Comparison of ENCODE assay signal across 24 cellular contexts in genomic region chr3:138314751-138315150, GRCh38. TPM values are rescaled to one million over a fixed set of nuclear protein-coding genes. Genes with fewer than 3 reads are reported as not detected.
"Had no signal": no experiment of that assay in that cellular context is flagged by ENCODE, and none has a peak within 500 bp of the region (broad histone marks: within the 10 kb centered on the region; RNA-seq: fewer than 3 reads in every experiment).

No MANE protein-coding gene starts in this region.

- H3K4me3 ChIP-seq: coronary artery, tibial artery had no signal

- H3K36me3 ChIP-seq: tibial artery had no signal

- FAIRE-seq: islet of Langerhans, urothelium cell line had no signal

- H3K27ac ChIP-seq: coronary artery, tibial artery had no signal

- DNase-seq: activated CD4-positive, alpha-beta T cell treated with anti-CD3 and anti-CD28 coated beads for 1 hour; activated CD4-positive, alpha-beta T cell treated with anti-CD3 and anti-CD28 coated beads, Interleukin-2, amount 50 U/mL, for 4 hours; activated naive CD4-positive, alpha-beta T cell; activated naive CD8-positive, alpha-beta T cell treated with anti-CD3 and anti-CD28 coated beads, Interleukin-2, amount 10 ng/mL, durations not matched to agents 7 days and 5 days; activated T-cell treated with anti-CD3 and anti-CD28 coated beads for 4 hours; aorta; central memory CD4-positive, alpha-beta T cell; effector CD8-positive, alpha-beta T cell; mesenchymal stem cell; nucleus accumbens; posterior cingulate gyrus; stimulated activated CD4-positive, alpha-beta T cell treated with anti-CD3 and anti-CD28 coated beads, Interleukin-15, amount 100 ng/mL, for 24 hours; stimulated activated CD4-positive, alpha-beta T cell treated with anti-CD3 and anti-CD28 coated beads, Interleukin-4, amount 100 ng/mL, for 1 hour; stimulated activated naive B cell treated with anti-CD40 and anti-IgM and Interleukin-4, amounts not matched to agents 10 μg/mL and 1 μg/mL and 100 μg/mL, for 72 hours; T-helper 1 cell; T1000; tibial artery had no signal

- H3K4me1 ChIP-seq: tibial artery had no signal

- H3K27me3 ChIP-seq: tibial artery had no signal

- ATAC-seq: left lobe of liver; natural killer cell treated with Interleukin-12 subunit alpha and Interleukin-12 subunit beta and Interleukin-15 and Interleukin-18, amount 100 ng/mL, for 72 hours; stimulated activated naive B cell treated with anti-CD40 and anti-IgM and Interleukin-4, amounts not matched to agents 10 μg/mL and 1 μg/mL and 100 μg/mL, for 72 hours had no signal

RNA-seq across cellular contexts. Expression of gene NME9, which starts 14.9 kb away (rescaled TPM):
- total RNA-seq: epithelial cell of proximal tubule; left lobe of liver; natural killer cell treated with Interleukin-12 subunit alpha and Interleukin-12 subunit beta and Interleukin-15 and Interleukin-18, amount 100 ng/mL, for 72 hours; skeletal muscle tissue had no signal
